In genomic region chr10:98252451-98252850, GRCh38 we compare ENCODE assay signal across 21 cellular contexts. TPM values are rescaled to one million over a fixed set of nuclear protein-coding genes. Genes with fewer than 3 reads are reported as not detected.
"Had no signal": no experiment of that assay in that cellular context is flagged by ENCODE, and none has a peak within 500 bp of the region (broad histone marks: within the 10 kb centered on the region; RNA-seq: fewer than 3 reads in every experiment).

No MANE protein-coding gene starts in this region.

- H3K4me3 Mint-ChIP-seq: activated T-cell treated with anti-CD3 and anti-CD28 coated beads, Interleukin-2, amount 50 U/mL, for 4 hours; naive thymus-derived CD4-positive, alpha-beta T cell; neural crest cell; stimulated activated naive B cell treated with anti-CD40 and anti-IgM and Interleukin-4, amounts not matched to agents 10 μg/mL and 1 μg/mL and 100 μg/mL, for 72 hours had no signal

- ATAC-seq: activated T-cell treated with anti-CD3 and anti-CD28 coated beads, Interleukin-2, amount 50 U/mL, for 4 hours; heart left ventricle; left cardiac atrium; naive thymus-derived CD4-positive, alpha-beta T cell; stimulated activated naive B cell treated with anti-CD40 and anti-IgM and Interleukin-4, amounts not matched to agents 10 μg/mL and 1 μg/mL and 100 μg/mL, for 72 hours had no signal

- H3K4me2 ChIP-seq: smooth muscle cell had no signal

- H3K4me3 ChIP-seq: heart left ventricle, sigmoid colon, smooth muscle cell, transverse colon, uterus had no signal

- H3K4me1 ChIP-seq: heart left ventricle, transverse colon, uterus had no signal

- H3K9me3 ChIP-seq: heart left ventricle, sigmoid colon, transverse colon, uterus had no signal

- H3K27me3 Mint-ChIP-seq: naive thymus-derived CD4-positive, alpha-beta T cell; stimulated activated naive B cell treated with anti-CD40 and anti-IgM and Interleukin-4, amounts not matched to agents 10 μg/mL and 1 μg/mL and 100 μg/mL, for 72 hours had no signal

- H3K36me3 ChIP-seq: uterus had no signal

- H3K9me3 Mint-ChIP-seq: activated T-cell treated with anti-CD3 and anti-CD28 coated beads, Interleukin-2, amount 50 U/mL, for 4 hours; activated T-helper 2 cell treated with anti-CD3 and anti-CD28 coated beads, Interferon-gamma antibody, Interleukin-2, Interleukin-4, amounts not matched to agents 10 μg/mL and 5 μg/mL and 100 μg/mL, durations not matched to agents 14 hours and 24 hours and 36 hours; neural crest cell; stimulated activated naive B cell treated with anti-CD40 and anti-IgM and Interleukin-4, amounts not matched to agents 10 μg/mL and 1 μg/mL and 100 μg/mL, for 72 hours had no signal

- H3K27ac ChIP-seq: heart left ventricle, sigmoid colon, transverse colon, uterus had no signal

- FAIRE-seq: endometrium, islet of Langerhans had no signal

- H3K27ac Mint-ChIP-seq: activated T-helper 2 cell treated with anti-CD3 and anti-CD28 coated beads, Interferon-gamma antibody, Interleukin-2, Interleukin-4, amounts not matched to agents 10 μg/mL and 5 μg/mL and 100 μg/mL, durations not matched to agents 14 hours and 24 hours and 36 hours had no signal

- DNase-seq: activated CD4-positive, alpha-beta T cell treated with anti-CD3 and anti-CD28 coated beads for 1 hour; activated CD4-positive, alpha-beta T cell treated with anti-CD3 and anti-CD28 coated beads, Interleukin-2, amount 50 U/mL, for 1 hour; activated CD8-positive, alpha-beta memory T cell treated with anti-CD3 and anti-CD28 coated beads, Interleukin-2, amount 50 U/mL, for 48 hours; activated naive CD4-positive, alpha-beta T cell; activated T-cell treated with anti-CD3 and anti-CD28 coated beads, Interleukin-2, amount 50 U/mL, for 4 hours; amygdala; cortex of kidney; heart left ventricle; left cardiac atrium; naive thymus-derived CD4-positive, alpha-beta T cell; sigmoid colon; stimulated activated CD4-positive, alpha-beta T cell treated with anti-CD3 and anti-CD28 coated beads, Interleukin-15, amount 100 ng/mL, for 24 hours; stimulated activated naive B cell treated with anti-CD40 and anti-IgM and Interleukin-4, amounts not matched to agents 10 μg/mL and 1 μg/mL and 100 μg/mL, for 72 hours; transverse colon; uterus had no signal

- H3K27me3 ChIP-seq: heart left ventricle, sigmoid colon, transverse colon, uterus had no signal

RNA-seq across cellular contexts. Expression of gene LOXL4, which starts 15.5 kb away (rescaled TPM):
- total RNA-seq: activated T-cell treated with anti-CD3 and anti-CD28 coated beads, Interleukin-2, amount 50 U/mL, for 4 hours; activated T-helper 2 cell treated with anti-CD3 and anti-CD28 coated beads, Interferon-gamma antibody, Interleukin-2, Interleukin-4, amounts not matched to agents 10 μg/mL and 5 μg/mL and 100 μg/mL, durations not matched to agents 14 hours and 24 hours and 36 hours; naive thymus-derived CD4-positive, alpha-beta T cell; T-helper 2 cell treated with Interferon-gamma antibody and Interleukin-4, amounts not matched to agents 100 ng/mL and 5 ng/mL, for 36 hours had no signal
- polyA plus RNA-seq: naive thymus-derived CD4-positive, alpha-beta T cell had no signal
